1 cellular context compared by ENCODE assay signal in the genomic region with DNA sequence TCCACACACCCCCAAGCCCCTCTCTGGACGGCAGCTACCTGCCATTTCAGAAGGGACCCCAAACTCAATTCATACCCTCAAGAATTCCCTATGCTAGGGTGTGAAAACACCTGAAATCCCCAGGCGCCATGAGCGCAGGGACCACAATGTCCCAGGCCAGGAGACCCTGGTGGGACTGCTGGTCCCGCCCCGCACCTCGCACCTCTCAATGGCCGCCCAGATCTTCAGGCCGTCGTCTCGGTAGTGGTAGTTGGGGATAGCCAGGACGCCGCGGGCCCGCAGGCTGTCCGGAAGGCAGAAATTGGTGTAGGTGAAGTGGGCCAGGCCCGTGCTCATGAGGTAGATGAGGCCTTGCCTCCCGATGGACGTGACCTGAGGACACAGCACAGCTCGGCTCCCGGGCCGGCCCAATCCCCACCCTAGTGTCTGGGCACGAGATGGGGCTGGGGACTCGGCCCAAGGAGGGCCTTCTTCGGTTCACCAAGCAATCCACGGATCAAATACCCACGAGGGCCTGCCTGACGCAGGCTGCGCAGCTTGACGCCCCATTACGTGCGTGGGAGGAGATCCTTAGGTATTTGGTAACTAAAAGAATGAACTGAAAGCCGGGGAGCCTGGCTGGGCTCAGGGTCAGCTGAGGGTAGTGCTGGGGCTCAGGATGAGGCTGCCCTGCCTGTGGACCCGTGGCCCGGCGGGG.
TF ChIP-seq lines count a peak whose summit lies in the region.

No MANE protein-coding gene starts in this region.

TF ChIP-seq in IMR-90, 13 proteins besides CTCF, POLR2A, EP300 and RAD21:
- TF ChIP-seq NFE2L2 (IDR thresholded peaks at IDR 0.05; ENCODE audit: low read depth, low read length) = no peak
- TF ChIP-seq MXI1 (IDR thresholded peaks at IDR 0.05; ENCODE audit: borderline replicate concordance, low read depth, low read length) = no peak
- no peak for TF ChIP-seq RFX5 (IDR thresholded peaks at IDR 0.05; ENCODE audit: low read depth, low read length)
- TF ChIP-seq BHLHE40 (IDR thresholded peaks at IDR 0.05; ENCODE audit: low read depth, low read length) = no peak
- no peak for TF ChIP-seq MAFK (IDR thresholded peaks at IDR 0.05; ENCODE audit: low read depth, low read length)
- TF ChIP-seq CHD1 (IDR thresholded peaks at IDR 0.05; ENCODE audit: low read depth, low read length) = no peak
